Comparison of ENCODE assay signal across 34 cellular contexts in the genomic region with DNA sequence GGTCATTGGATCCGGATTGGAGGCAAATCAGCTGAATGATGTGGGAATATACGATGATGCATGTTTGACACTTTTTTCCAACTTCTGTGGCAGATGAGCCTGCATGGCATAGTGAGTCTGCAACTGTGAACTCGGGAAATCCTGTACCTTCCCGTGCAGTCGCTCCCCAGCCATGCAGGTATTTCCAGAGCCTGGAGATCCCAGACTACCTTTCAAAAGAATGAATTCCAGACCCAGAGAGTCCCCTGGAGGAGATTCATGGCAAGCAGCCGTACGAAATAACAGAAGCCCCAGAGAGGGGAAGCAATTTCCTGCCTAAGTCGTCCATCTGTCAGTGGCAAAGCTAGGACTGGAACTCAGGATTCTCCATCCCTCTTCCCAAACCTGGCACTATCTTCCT.
"Had no signal": no experiment of that assay in that cellular context is flagged by ENCODE, and none has a peak within 500 bp of the region (broad histone marks: within the 10 kb centered on the region; RNA-seq: fewer than 3 reads in every experiment).

No MANE protein-coding gene starts in this region.

- H3K27ac Mint-ChIP-seq: activated CD4-positive, alpha-beta memory T cell treated with anti-CD3 and anti-CD28 coated beads for 36 hours; activated CD4-positive, alpha-beta T cell treated with anti-CD3 and anti-CD28 coated beads for 36 hours; activated CD4-positive, alpha-beta T cell treated with anti-CD3 and anti-CD28 coated beads, Interleukin-2, amount 10 ng/mL, durations not matched to agents 24 days and 14 days; activated CD8-positive, alpha-beta memory T cell treated with anti-CD3 and anti-CD28 coated beads, Interleukin-2, amount 10 ng/mL, durations not matched to agents 7 days and 5 days; activated CD8-positive, alpha-beta T cell treated with anti-CD3 and anti-CD28 coated beads, Interleukin-2, amount 10 ng/mL, durations not matched to agents 7 days and 5 days; activated naive CD4-positive, alpha-beta T cell treated with anti-CD3 and anti-CD28 coated beads, Interleukin-2, amount 10 ng/mL, durations not matched to agents 7 days and 5 days; activated naive CD4-positive, alpha-beta T cell treated with anti-CD3 and anti-CD28 coated beads, Interleukin-2, amount 50 U/mL, for 72 hours; activated naive CD8-positive, alpha-beta T cell treated with anti-CD3 and anti-CD28 coated beads, Interleukin-2, amount 10 ng/mL, durations not matched to agents 7 days and 5 days; activated T-cell treated with anti-CD3 and anti-CD28 coated beads, Interleukin-2, amount 50 U/mL, for 24 hours; activated T-cell treated with anti-CD3 and anti-CD28 coated beads, Interleukin-2, amount 50 U/mL, for 72 hours; brain; dendritic cell treated with granulocyte-macrophage colony-stimulating factor and Interleukin-4, amounts not matched to agents 40 ng/mL and 50 ng/mL, for 4 days; T-helper 17 cell; T-helper 2 cell treated with Interferon-gamma antibody and Interleukin-4, amounts not matched to agents 5 μg/mL and 100 μg/mL, for 36 hours had no signal

- H3K9me3 ChIP-seq: ascending aorta, esophagus muscularis mucosa, gastrocnemius medialis, heart left ventricle had no signal

- H3K27me3 ChIP-seq: ascending aorta, esophagus muscularis mucosa, foreskin keratinocyte, gastrocnemius medialis, heart left ventricle had no signal

- H3K36me3 Mint-ChIP-seq: activated CD4-positive, alpha-beta memory T cell treated with anti-CD3 and anti-CD28 coated beads for 36 hours; activated CD8-positive, alpha-beta memory T cell treated with anti-CD3 and anti-CD28 coated beads, Interleukin-2, amount 10 ng/mL, durations not matched to agents 7 days and 5 days; activated naive CD4-positive, alpha-beta T cell treated with anti-CD3 and anti-CD28 coated beads, Interleukin-2, amount 10 ng/mL, durations not matched to agents 7 days and 5 days; activated naive CD4-positive, alpha-beta T cell treated with anti-CD3 and anti-CD28 coated beads, Interleukin-2, amount 50 U/mL, for 72 hours; activated naive CD8-positive, alpha-beta T cell treated with anti-CD3 and anti-CD28 coated beads, Interleukin-2, amount 10 ng/mL, durations not matched to agents 7 days and 5 days; brain had no signal

- H3K27ac ChIP-seq: ascending aorta, coronary artery, dorsolateral prefrontal cortex, esophagus muscularis mucosa, foreskin keratinocyte, gastrocnemius medialis, heart left ventricle, WERI-Rb-1 had no signal

- H3K4me1 Mint-ChIP-seq: activated CD4-positive, alpha-beta T cell treated with anti-CD3 and anti-CD28 coated beads for 36 hours; activated CD4-positive, alpha-beta T cell treated with anti-CD3 and anti-CD28 coated beads, Interleukin-2, amount 10 ng/mL, durations not matched to agents 24 days and 14 days; activated CD8-positive, alpha-beta memory T cell treated with anti-CD3 and anti-CD28 coated beads, Interleukin-2, amount 10 ng/mL, durations not matched to agents 7 days and 5 days; activated naive CD4-positive, alpha-beta T cell treated with anti-CD3 and anti-CD28 coated beads, Interleukin-2, amount 10 ng/mL, durations not matched to agents 7 days and 5 days; activated naive CD8-positive, alpha-beta T cell treated with anti-CD3 and anti-CD28 coated beads, Interleukin-2, amount 10 ng/mL, durations not matched to agents 7 days and 5 days; central memory CD8-positive, alpha-beta T cell; T-helper 17 cell had no signal

- DNase-seq: activated CD4-positive, alpha-beta memory T cell treated with anti-CD3 and anti-CD28 coated beads for 36 hours; activated CD4-positive, alpha-beta T cell treated with anti-CD3 and anti-CD28 coated beads for 36 hours; activated CD4-positive, alpha-beta T cell treated with anti-CD3 and anti-CD28 coated beads, Interleukin-2, amount 10 ng/mL, durations not matched to agents 24 days and 14 days; activated CD4-positive, CD25-positive, alpha-beta regulatory T cell; activated CD4-positive, CD25-positive, alpha-beta regulatory T cell treated with anti-CD3 and anti-CD28 coated beads, Interleukin-2, amount 50 U/mL, for 72 hours; activated CD8-positive, alpha-beta memory T cell treated with anti-CD3 and anti-CD28 coated beads, Interleukin-2, amount 10 ng/mL, durations not matched to agents 7 days and 5 days; activated CD8-positive, alpha-beta memory T cell treated with anti-CD3 and anti-CD28 coated beads, Interleukin-2, amount 50 U/mL, for 4 hours; activated CD8-positive, alpha-beta T cell treated with anti-CD3 and anti-CD28 coated beads, Interleukin-2, amount 10 ng/mL, durations not matched to agents 7 days and 5 days; activated gamma-delta T cell; activated naive CD4-positive, alpha-beta T cell; activated naive CD4-positive, alpha-beta T cell treated with anti-CD3 and anti-CD28 coated beads, Interleukin-2, amount 10 ng/mL, durations not matched to agents 7 days and 5 days; activated naive CD8-positive, alpha-beta T cell treated with anti-CD3 and anti-CD28 coated beads, Interleukin-2, amount 10 ng/mL, durations not matched to agents 7 days and 5 days; activated T-cell treated with anti-CD3 and anti-CD28 coated beads for 4 hours; activated T-cell treated with anti-CD3 and anti-CD28 coated beads, Interleukin-2, amount 50 U/mL, for 24 hours; activated T-cell treated with anti-CD3 and anti-CD28 coated beads, Interleukin-2, amount 50 U/mL, for 72 hours; dorsolateral prefrontal cortex; effector memory CD4-positive, alpha-beta T cell; erythroblast; foreskin keratinocyte; gastrocnemius medialis; glutamatergic neuron; heart left ventricle; T-helper 1 cell; T-helper 17 cell; T1000; WERI-Rb-1 had no signal

- H3K36me3 ChIP-seq: ascending aorta, esophagus muscularis mucosa, gastrocnemius medialis, heart left ventricle, WERI-Rb-1 had no signal

- H3K4me3 Mint-ChIP-seq: activated CD4-positive, alpha-beta memory T cell treated with anti-CD3 and anti-CD28 coated beads for 36 hours; activated CD4-positive, alpha-beta T cell treated with anti-CD3 and anti-CD28 coated beads for 36 hours; activated CD4-positive, alpha-beta T cell treated with anti-CD3 and anti-CD28 coated beads, Interleukin-2, amount 10 ng/mL, durations not matched to agents 24 days and 14 days; activated CD8-positive, alpha-beta memory T cell treated with anti-CD3 and anti-CD28 coated beads, Interleukin-2, amount 10 ng/mL, durations not matched to agents 7 days and 5 days; activated CD8-positive, alpha-beta T cell treated with anti-CD3 and anti-CD28 coated beads, Interleukin-2, amount 10 ng/mL, durations not matched to agents 7 days and 5 days; activated naive CD4-positive, alpha-beta T cell treated with anti-CD3 and anti-CD28 coated beads, Interleukin-2, amount 10 ng/mL, durations not matched to agents 7 days and 5 days; activated naive CD8-positive, alpha-beta T cell treated with anti-CD3 and anti-CD28 coated beads, Interleukin-2, amount 10 ng/mL, durations not matched to agents 7 days and 5 days; activated T-cell treated with anti-CD3 and anti-CD28 coated beads, Interleukin-2, amount 50 U/mL, for 24 hours; activated T-cell treated with anti-CD3 and anti-CD28 coated beads, Interleukin-2, amount 50 U/mL, for 72 hours; brain; central memory CD8-positive, alpha-beta T cell; dendritic cell treated with granulocyte-macrophage colony-stimulating factor and Interleukin-4, amounts not matched to agents 40 ng/mL and 50 ng/mL, for 4 days; T-helper 17 cell; T-helper 2 cell treated with Interferon-gamma antibody and Interleukin-4, amounts not matched to agents 5 μg/mL and 100 μg/mL, for 36 hours had no signal

- H3K4me1 ChIP-seq: ascending aorta, esophagus muscularis mucosa, foreskin keratinocyte, gastrocnemius medialis, heart left ventricle had no signal

- H3K9me3 Mint-ChIP-seq: activated CD4-positive, alpha-beta memory T cell treated with anti-CD3 and anti-CD28 coated beads for 36 hours; activated CD4-positive, alpha-beta T cell treated with anti-CD3 and anti-CD28 coated beads, Interleukin-2, amount 10 ng/mL, durations not matched to agents 24 days and 14 days; activated naive CD4-positive, alpha-beta T cell treated with anti-CD3 and anti-CD28 coated beads, Interleukin-2, amount 10 ng/mL, durations not matched to agents 7 days and 5 days; activated naive CD4-positive, alpha-beta T cell treated with anti-CD3 and anti-CD28 coated beads, Interleukin-2, amount 50 U/mL, for 72 hours; activated naive CD8-positive, alpha-beta T cell treated with anti-CD3 and anti-CD28 coated beads, Interleukin-2, amount 10 ng/mL, durations not matched to agents 7 days and 5 days; activated T-cell treated with anti-CD3 and anti-CD28 coated beads, Interleukin-2, amount 50 U/mL, for 24 hours; activated T-cell treated with anti-CD3 and anti-CD28 coated beads, Interleukin-2, amount 50 U/mL, for 72 hours; brain; central memory CD8-positive, alpha-beta T cell; dendritic cell treated with granulocyte-macrophage colony-stimulating factor and Interleukin-4, amounts not matched to agents 40 ng/mL and 50 ng/mL, for 4 days; T-helper 2 cell treated with Interferon-gamma antibody and Interleukin-4, amounts not matched to agents 5 μg/mL and 100 μg/mL, for 36 hours had no signal

- ATAC-seq: activated CD4-positive, alpha-beta T cell treated with anti-CD3 and anti-CD28 coated beads for 36 hours; activated CD8-positive, alpha-beta memory T cell treated with anti-CD3 and anti-CD28 coated beads, Interleukin-2, amount 10 ng/mL, durations not matched to agents 7 days and 5 days; activated CD8-positive, alpha-beta T cell treated with anti-CD3 and anti-CD28 coated beads, Interleukin-2, amount 10 ng/mL, durations not matched to agents 7 days and 5 days; activated naive CD4-positive, alpha-beta T cell treated with anti-CD3 and anti-CD28 coated beads, Interleukin-2, amount 50 U/mL, for 72 hours; activated T-cell treated with anti-CD3 and anti-CD28 coated beads, Interleukin-2, amount 50 U/mL, for 72 hours; foreskin keratinocyte; gastrocnemius medialis; heart left ventricle; T-helper 17 cell had no signal

- H3K4me3 ChIP-seq: ascending aorta, coronary artery, dorsolateral prefrontal cortex, esophagus muscularis mucosa, gastrocnemius medialis, heart left ventricle had no signal
